In genomic region chr11:20387262-20388095, GRCh38 we compare ENCODE assay signal across 8 cellular contexts. TPM values are rescaled to one million over a fixed set of nuclear protein-coding genes. Genes with fewer than 3 reads are reported as not detected.
A peak's percentile ranks its signal among the peaks of the same experiment; 100 is the strongest.
DNase-seq lines count a peak whose midpoint lies in the region; ATAC-seq and TF ChIP-seq lines count a peak whose summit lies in the region.

TSS of gene PRMT3 (plus strand) at chr11:20387716. CDS start at chr11:20387747, 31 bp downstream.

- TF ChIP-seq CTCF in suprapubic skin (IDR thresholded peaks at IDR 0.05) = peak; percentile 32 to 91

- no peaks in the 10 kb centered on the region for H3K9me3 ChIP-seq in suprapubic skin

- peak within 1 kb of the TSS; percentile 87 for H3K27ac ChIP-seq in suprapubic skin

- peaks cover 22% of the 10 kb centered on the region for H3K4me1 Mint-ChIP-seq in activated naive CD4-positive, alpha-beta T cell treated with anti-CD3 and anti-CD28 coated beads, Interleukin-2, amount 50 U/mL, for 24 hours

- TF ChIP-seq EP300 in suprapubic skin (IDR thresholded peaks at IDR 0.05) = no peak

- H3K36me3 Mint-ChIP-seq in activated naive CD4-positive, alpha-beta T cell treated with anti-CD3 and anti-CD28 coated beads, Interleukin-2, amount 50 U/mL, for 24 hours = peaks cover 7% of the 10 kb centered on the region

- peak; percentile 94 for DNase-seq in NCI-H1092 treated with DMSO at 0.1 percent for 48 hours (lab: John Stamatoyannopoulos, UW)
- peak; percentile 91 for DNase-seq in globus pallidus (ENCODE audit: low spot score)
- peak; percentile 89 for DNase-seq in occipital lobe (lab: John Stamatoyannopoulos, UW)
- peak; percentile 96 for DNase-seq in suprapubic skin (ENCODE audit: low spot score in 2 of 2)

- ATAC-seq in HG02642 (IDR thresholded peaks at IDR 0.05; ENCODE audit: poor library complexity, unreplicated experiment) = peak; percentile 87
- peak; percentile 88 for ATAC-seq in SK-N-SH treated with all-trans-retinoic acid at 6 μM for 48 hours

- TF ChIP-seq POLR2A in GM10847 (IDR thresholded peaks at IDR 0.05; ENCODE audit: extremely low read depth, insufficient read length) (peak; percentile 82), suprapubic skin (IDR thresholded peaks at IDR 0.05) (peak in 1 of 2 donors; percentile 75)

- peak within 1 kb of the TSS; percentile 100 for H3K27ac Mint-ChIP-seq in activated naive CD4-positive, alpha-beta T cell treated with anti-CD3 and anti-CD28 coated beads, Interleukin-2, amount 50 U/mL, for 24 hours

- H3K9me3 Mint-ChIP-seq in activated naive CD4-positive, alpha-beta T cell treated with anti-CD3 and anti-CD28 coated beads, Interleukin-2, amount 50 U/mL, for 24 hours = no peaks in the 10 kb centered on the region

- H3K27me3 ChIP-seq in suprapubic skin = no peaks in the 10 kb centered on the region

- H3K4me3 ChIP-seq in suprapubic skin = peak within 1 kb of the TSS; percentile 89

- H3K27me3 Mint-ChIP-seq in activated naive CD4-positive, alpha-beta T cell treated with anti-CD3 and anti-CD28 coated beads, Interleukin-2, amount 50 U/mL, for 24 hours = no peaks in the 10 kb centered on the region

- H3K4me3 Mint-ChIP-seq in activated naive CD4-positive, alpha-beta T cell treated with anti-CD3 and anti-CD28 coated beads, Interleukin-2, amount 50 U/mL, for 24 hours = peak within 1 kb of the TSS; percentile 93

- peaks cover 12% of the 10 kb centered on the region for H3K36me3 ChIP-seq in suprapubic skin

- H3K4me1 ChIP-seq in suprapubic skin = peaks cover 23% of the 10 kb centered on the region

- 0% methylated on average over 6 of the region's 96 CpGs for whole genome bisulfite sequencing in suprapubic skin

TF ChIP-seq in SK-N-SH treated with all-trans-retinoic acid at 6 μM for 48 hours, 23 proteins besides CTCF, POLR2A, EP300 and RAD21:
- TF ChIP-seq ZNF565 (CRISPR knock-in tag; conservative IDR thresholded peaks at IDR 0.05; ENCODE audit: low read depth) = no peak
- no peak for TF ChIP-seq BACH2 (CRISPR knock-in tag; IDR thresholded peaks at IDR 0.05; ENCODE audit: borderline replicate concordance)
- TF ChIP-seq, protein P1, sequence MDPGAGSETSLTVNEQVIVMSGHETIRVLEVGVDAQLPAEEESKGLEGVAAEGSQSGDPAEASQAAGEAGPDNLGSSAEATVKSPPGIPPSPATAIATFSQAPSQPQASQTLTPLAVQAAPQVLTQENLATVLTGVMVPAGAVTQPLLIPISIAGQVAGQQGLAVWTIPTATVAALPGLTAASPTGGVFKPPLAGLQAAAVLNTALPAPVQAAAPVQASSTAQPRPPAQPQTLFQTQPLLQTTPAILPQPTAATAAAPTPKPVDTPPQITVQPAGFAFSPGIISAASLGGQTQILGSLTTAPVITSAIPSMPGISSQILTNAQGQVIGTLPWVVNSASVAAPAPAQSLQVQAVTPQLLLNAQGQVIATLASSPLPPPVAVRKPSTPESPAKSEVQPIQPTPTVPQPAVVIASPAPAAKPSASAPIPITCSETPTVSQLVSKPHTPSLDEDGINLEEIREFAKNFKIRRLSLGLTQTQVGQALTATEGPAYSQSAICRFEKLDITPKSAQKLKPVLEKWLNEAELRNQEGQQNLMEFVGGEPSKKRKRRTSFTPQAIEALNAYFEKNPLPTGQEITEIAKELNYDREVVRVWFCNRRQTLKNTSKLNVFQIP (CRISPR knock-in tag; IDR thresholded peaks at IDR 0.05; ENCODE audit: borderline replicate concordance, low read depth) = no peak
- TF ChIP-seq CREB5 (CRISPR knock-in tag; IDR thresholded peaks at IDR 0.05; ENCODE audit: low read depth) = no peak
- TF ChIP-seq, protein P2, sequence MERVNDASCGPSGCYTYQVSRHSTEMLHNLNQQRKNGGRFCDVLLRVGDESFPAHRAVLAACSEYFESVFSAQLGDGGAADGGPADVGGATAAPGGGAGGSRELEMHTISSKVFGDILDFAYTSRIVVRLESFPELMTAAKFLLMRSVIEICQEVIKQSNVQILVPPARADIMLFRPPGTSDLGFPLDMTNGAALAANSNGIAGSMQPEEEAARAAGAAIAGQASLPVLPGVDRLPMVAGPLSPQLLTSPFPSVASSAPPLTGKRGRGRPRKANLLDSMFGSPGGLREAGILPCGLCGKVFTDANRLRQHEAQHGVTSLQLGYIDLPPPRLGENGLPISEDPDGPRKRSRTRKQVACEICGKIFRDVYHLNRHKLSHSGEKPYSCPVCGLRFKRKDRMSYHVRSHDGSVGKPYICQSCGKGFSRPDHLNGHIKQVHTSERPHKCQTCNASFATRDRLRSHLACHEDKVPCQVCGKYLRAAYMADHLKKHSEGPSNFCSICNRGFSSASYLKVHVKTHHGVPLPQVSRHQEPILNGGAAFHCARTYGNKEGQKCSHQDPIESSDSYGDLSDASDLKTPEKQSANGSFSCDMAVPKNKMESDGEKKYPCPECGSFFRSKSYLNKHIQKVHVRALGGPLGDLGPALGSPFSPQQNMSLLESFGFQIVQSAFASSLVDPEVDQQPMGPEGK (CRISPR knock-in tag; IDR thresholded peaks at IDR 0.05; ENCODE audit: borderline replicate concordance) = no peak
- TF ChIP-seq ZC3H10 (CRISPR knock-in tag; IDR thresholded peaks at IDR 0.05) = 0 out of 2 replicates have a peak, but pooled peaks have one; percentile 45
- no peak for TF ChIP-seq GLIS3 (CRISPR knock-in tag; IDR thresholded peaks at IDR 0.05)
- no peak for TF ChIP-seq ZNF8 (CRISPR knock-in tag; IDR thresholded peaks at IDR 0.05)
- TF ChIP-seq ESRRG (CRISPR knock-in tag; IDR thresholded peaks at IDR 0.05) = no peak
- peak; percentile 77; the same call in 1 of the 2 replicates for TF ChIP-seq CSDC2 (CRISPR knock-in tag; IDR thresholded peaks at IDR 0.05)
- TF ChIP-seq RARB (CRISPR knock-in tag; IDR thresholded peaks at IDR 0.05) = no peak
- no peak for TF ChIP-seq OSR1 (CRISPR knock-in tag; IDR thresholded peaks at IDR 0.05)
- TF ChIP-seq TCF4 (CRISPR knock-in tag; IDR thresholded peaks at IDR 0.05; ENCODE audit: borderline replicate concordance) = no peak
- no peak for TF ChIP-seq ZFP30 (CRISPR knock-in tag; IDR thresholded peaks at IDR 0.05)
- 0 out of 2 replicates have a peak, but pooled peaks have one; percentile 8 for TF ChIP-seq ZNF70 (CRISPR knock-in tag; IDR thresholded peaks at IDR 0.05)
- no peak; the same call in 1 of the 2 replicates for TF ChIP-seq ZFP3 (CRISPR knock-in tag; IDR thresholded peaks at IDR 0.05)
- TF ChIP-seq TSHZ2 (CRISPR knock-in tag; IDR thresholded peaks at IDR 0.05) = peak; percentile 15; the same call in 1 of the 2 replicates
- TF ChIP-seq TOX (CRISPR knock-in tag; IDR thresholded peaks at IDR 0.05; ENCODE audit: borderline replicate concordance) = no peak
- TF ChIP-seq ARNTL (CRISPR knock-in tag; IDR thresholded peaks at IDR 0.05; ENCODE audit: borderline replicate concordance, low read depth) = no peak
- no peak for TF ChIP-seq PPARA (CRISPR knock-in tag; IDR thresholded peaks at IDR 0.05; ENCODE audit: borderline replicate concordance)
- TF ChIP-seq ISL1 (CRISPR knock-in tag; IDR thresholded peaks at IDR 0.05) = 0 out of 2 replicates have a peak, but pooled peaks have one; percentile 6
- TF ChIP-seq SNAI2 (CRISPR knock-in tag; IDR thresholded peaks at IDR 0.05) = peak; percentile 63; the same call in 1 of the 2 replicates
- TF ChIP-seq CSRNP3 (CRISPR knock-in tag; IDR thresholded peaks at IDR 0.05) = no peak

RNA-seq across cellular contexts. Expression of gene PRMT3, which starts in this region (rescaled TPM):
- total RNA-seq in occipital lobe (27.6 TPM), suprapubic skin (10 to 100 TPM; 13.3 to 19.7 (median 15.5) TPM)

Comparison
In these comparisons a context has a peak if more than half of its experiments do, and no peak if none do; other contexts are left out.
1. Peak in every context shown above with its lines: DNase-seq, ATAC-seq, H3K4me3 ChIP-seq and H3K27ac ChIP-seq.